ENCODE assay signal across 8 cellular contexts in the genomic region with DNA sequence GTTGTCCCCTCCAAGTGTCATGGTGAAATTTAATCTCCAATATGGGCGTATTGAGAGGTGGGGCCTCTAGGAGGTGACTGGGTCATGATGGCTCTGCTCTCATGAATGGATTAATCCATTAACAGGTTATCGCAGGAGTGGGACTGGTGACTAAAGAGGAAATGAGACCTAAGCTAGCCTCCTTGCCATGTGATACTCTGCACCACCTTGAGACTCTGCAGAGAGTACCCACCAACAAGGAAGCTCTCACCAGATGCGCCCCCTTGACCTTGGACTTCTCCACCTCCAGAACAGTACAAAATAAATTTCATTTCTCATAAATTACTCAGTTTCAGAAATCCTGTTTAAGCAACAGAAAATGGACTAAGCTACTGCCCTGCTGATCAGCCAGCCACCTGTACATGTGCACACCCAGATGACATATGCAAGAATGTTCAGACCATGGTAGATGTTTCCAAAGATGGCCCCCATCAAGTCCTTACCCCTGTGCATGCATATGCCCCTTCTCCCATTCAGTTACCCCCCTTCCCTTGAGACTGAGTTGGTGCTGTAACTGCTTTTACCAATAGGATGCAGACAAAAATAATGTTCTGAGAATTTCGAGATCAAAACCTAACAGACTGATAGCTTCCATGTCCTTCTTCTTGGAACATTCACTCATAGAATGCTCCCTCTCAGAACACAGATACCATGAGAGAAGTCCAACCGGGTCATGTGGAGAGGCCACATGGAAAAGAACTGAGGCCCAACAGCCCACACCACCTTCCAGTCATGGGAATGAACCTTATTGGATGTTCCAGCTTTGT. TPM values are rescaled to one million over a fixed set of nuclear protein-coding genes. Genes with fewer than 3 reads are reported as not detected.
A peak's percentile ranks its signal among the peaks of the same experiment; 100 is the strongest.
DNase-seq lines count a peak whose midpoint lies in the region; ATAC-seq and TF ChIP-seq lines count a peak whose summit lies in the region.
"Had no signal": no experiment of that assay in that cellular context is flagged by ENCODE, and none has a peak within 500 bp of the region (broad histone marks: within the 10 kb centered on the region; RNA-seq: fewer than 3 reads in every experiment).

No MANE protein-coding gene starts in this region.

- no peak for TF ChIP-seq EP300 in tibial nerve (IDR thresholded peaks at IDR 0.05)

- ATAC-seq in GM18520 (IDR thresholded peaks at IDR 0.05; ENCODE audit: unreplicated experiment) (peak; percentile 25), GM21390 (IDR thresholded peaks at IDR 0.05; ENCODE audit: unreplicated experiment) (peak; percentile 35), HG03457 (IDR thresholded peaks at IDR 0.05; ENCODE audit: unreplicated experiment) (peak; percentile 34), mucosa of descending colon (peak; percentile 23)
- ATAC-seq: HepG2 had no signal

- 75 to 96% methylated on average over 5 of the region's 5 CpGs for WGBS in tibial nerve, 2 donors

- H3K27ac ChIP-seq in tibial nerve = peak overlapping the region in 1 of 4 donors; percentile 61

- TF ChIP-seq POLR2A in tibial nerve (IDR thresholded peaks at IDR 0.05) = no peak

- TF ChIP-seq CTCF in mucosa of descending colon (IDR thresholded peaks at IDR 0.05) (no peak), tibial nerve (IDR thresholded peaks at IDR 0.05) (no peak)

- DNase-seq in mucosa of descending colon (no peak), middle frontal gyrus (ENCODE audit: extremely low spot score, low spot score) (no peak), OCI-M1 (lab: John Stamatoyannopoulos, UW) (no peak), tibial nerve (ENCODE audit: low spot score in 2 of 2) (no peak)

- H3K27me3 ChIP-seq in tibial nerve = no peaks in the 10 kb centered on the region

- intact Hi-C loops in mucosa of descending colon (cut with DNase I, micrococcal nuclease) = no loop called here

- H3K9me3 ChIP-seq in mucosa of descending colon (no peaks in the 10 kb centered on the region), tibial nerve (no peaks in the 10 kb centered on the region)

- H3K4me3 ChIP-seq in mucosa of descending colon (no peak overlapping the region), tibial nerve (no peak overlapping the region)

- H3K4me1 ChIP-seq in mucosa of descending colon (ENCODE audit: low read depth) (peaks cover 25% of the 10 kb centered on the region), tibial nerve (peaks cover 0 to 43% (median 25%) of the 10 kb centered on the region in 4 donors)

- H3K36me3 ChIP-seq in mucosa of descending colon (ENCODE audit: low read depth) (no peaks in the 10 kb centered on the region), tibial nerve (no peaks in the 10 kb centered on the region)

RNA-seq across cellular contexts. Expression of gene MAP3K5, which starts 28.4 kb away (rescaled TPM):
- total RNA-seq in mucosa of descending colon (10 to 100 TPM; 12.6 to 18.2 (median 16.3) TPM), tibial nerve (10 to 100 TPM; 26.9 to 64.5 (median 34.0) TPM)
- total RNA-seq: HepG2 had no signal

RNA-seq across cellular contexts. Expression of gene PEX7, which starts 58.5 kb away (rescaled TPM):
- total RNA-seq in mucosa of descending colon (10 to 100 TPM in 2 of 3 donors, 1 to 10 TPM in 1; 4.3 to 10.7 (median 10.2) TPM), tibial nerve (10 to 100 TPM in 1 of 4 donors, 1 to 10 TPM in 3; 5.0 to 10.7 (median 8.8) TPM)
